In genomic region chr5:1175801-1176472, GRCh38 we compare ENCODE assay signal across 25 cellular contexts. TPM values are rescaled to one million over a fixed set of nuclear protein-coding genes. Genes with fewer than 3 reads are reported as not detected.
"Had no signal": no experiment of that assay in that cellular context is flagged by ENCODE, and none has a peak within 500 bp of the region (broad histone marks: within the 10 kb centered on the region; RNA-seq: fewer than 3 reads in every experiment).

No MANE protein-coding gene starts in this region.

- H3K4me1 Mint-ChIP-seq: brain, endodermal cell, mesothelial cell of epicardium had no signal

- H3K27ac ChIP-seq: colonic mucosa, epithelial cell of prostate, foreskin keratinocyte, suprapubic skin, vagina, WERI-Rb-1 had no signal

- H3K27me3 ChIP-seq: colonic mucosa, foreskin keratinocyte, vagina had no signal

- H3K36me3 ChIP-seq: colonic mucosa, suprapubic skin, vagina, WERI-Rb-1 had no signal

- DNase-seq: activated CD4-positive, alpha-beta T cell treated with anti-CD3 and anti-CD28 coated beads for 1 hour; activated CD4-positive, alpha-beta T cell treated with anti-CD3 and anti-CD28 coated beads, Interleukin-2, amount 50 U/mL, for 4 hours; activated gamma-delta T cell treated with Interleukin-2 at 50 U/mL for 16 hours; central memory CD4-positive, alpha-beta T cell; colonic mucosa; foreskin keratinocyte; nephron progenitor cell; occipital lobe; stimulated activated CD4-positive, alpha-beta T cell treated with anti-CD3 and anti-CD28 coated beads, Interleukin-4, amount 100 ng/mL, for 1 hour; stimulated activated naive CD8-positive, alpha-beta T cell treated with anti-CD3 and anti-CD28 coated beads, Interleukin-15, amount 100 ng/mL, for 72 hours; T-helper 2 cell; trophoblast cell had no signal

- H3K4me1 ChIP-seq: colonic mucosa, foreskin keratinocyte, suprapubic skin, vagina had no signal

- H3K27ac Mint-ChIP-seq: activated T-helper 1 cell treated with anti-CD3 and anti-CD28 coated beads, Interleukin-12 subunit alpha, Interleukin-12 subunit beta, Interleukin-2, Interleukin-4 antibody, amounts not matched to agents 30 ng/mL and 10 ng/mL and 1 ng/mL, durations not matched to agents 14 hours and 24 hours and 36 hours; brain; endodermal cell; mesothelial cell of epicardium; nephron progenitor cell; stimulated activated naive CD8-positive, alpha-beta T cell treated with anti-CD3 and anti-CD28 coated beads, Interleukin-15, amount 100 ng/mL, for 72 hours had no signal

- ATAC-seq: foreskin keratinocyte; stimulated activated naive CD8-positive, alpha-beta T cell treated with anti-CD3 and anti-CD28 coated beads, Interleukin-15, amount 100 ng/mL, for 72 hours had no signal

- H3K4me3 ChIP-seq: colonic mucosa, smooth muscle cell, suprapubic skin, vagina had no signal

- H3K9me3 Mint-ChIP-seq: activated T-helper 1 cell treated with anti-CD3 and anti-CD28 coated beads, Interleukin-12 subunit alpha, Interleukin-12 subunit beta, Interleukin-2, Interleukin-4 antibody, amounts not matched to agents 30 ng/mL and 10 ng/mL and 1 ng/mL, durations not matched to agents 14 hours and 24 hours and 36 hours; endodermal cell; mesothelial cell of epicardium; nephron progenitor cell; stimulated activated naive CD8-positive, alpha-beta T cell treated with anti-CD3 and anti-CD28 coated beads, Interleukin-15, amount 100 ng/mL, for 72 hours had no signal

- H3K9me3 ChIP-seq: colonic mucosa, suprapubic skin, vagina had no signal

- H3K36me3 Mint-ChIP-seq: brain, mesothelial cell of epicardium had no signal

- H3K4me3 Mint-ChIP-seq: activated T-helper 1 cell treated with anti-CD3 and anti-CD28 coated beads, Interleukin-12 subunit alpha, Interleukin-12 subunit beta, Interleukin-2, Interleukin-4 antibody, amounts not matched to agents 30 ng/mL and 10 ng/mL and 1 ng/mL, durations not matched to agents 14 hours and 24 hours and 36 hours; brain; endodermal cell; mesothelial cell of epicardium; nephron progenitor cell; stimulated activated naive CD8-positive, alpha-beta T cell treated with anti-CD3 and anti-CD28 coated beads, Interleukin-15, amount 100 ng/mL, for 72 hours had no signal

RNA-seq across cellular contexts. Expression of gene SLC6A19, which starts 25.5 kb away (rescaled TPM):
- total RNA-seq: activated T-helper 1 cell treated with anti-CD3 and anti-CD28 coated beads, Interleukin-12 subunit alpha, Interleukin-12 subunit beta, Interleukin-2, Interleukin-4 antibody, amounts not matched to agents 30 ng/mL and 10 ng/mL and 1 ng/mL, durations not matched to agents 14 hours and 24 hours and 36 hours; fibroblast of lung; foreskin keratinocyte; lower leg skin; mesothelial cell of epicardium; occipital lobe; smooth muscle cell; vagina had no signal

RNA-seq across cellular contexts. Expression of gene SLC6A18, which starts 49.2 kb away (rescaled TPM):
- total RNA-seq: activated T-helper 1 cell treated with anti-CD3 and anti-CD28 coated beads, Interleukin-12 subunit alpha, Interleukin-12 subunit beta, Interleukin-2, Interleukin-4 antibody, amounts not matched to agents 30 ng/mL and 10 ng/mL and 1 ng/mL, durations not matched to agents 14 hours and 24 hours and 36 hours; endodermal cell; fibroblast of lung; foreskin keratinocyte; kidney; lower leg skin; mesothelial cell of epicardium; occipital lobe; posterior vena cava; smooth muscle cell; suprapubic skin; vagina had no signal
